8 cellular contexts compared by ENCODE assay signal in genomic region chr14:89618309-89618708, GRCh38.
DNase-seq lines count a peak whose midpoint lies in the region; ATAC-seq and TF ChIP-seq lines count a peak whose summit lies in the region.

No MANE protein-coding gene starts in this region.

- no peaks in the 10 kb centered on the region for H3K27me3 Mint-ChIP-seq in activated naive CD8-positive, alpha-beta T cell treated with anti-CD3 and anti-CD28 coated beads, Interleukin-2, amount 50 U/mL, for 24 hours

- no peaks in the 10 kb centered on the region for H3K9me3 Mint-ChIP-seq in activated naive CD8-positive, alpha-beta T cell treated with anti-CD3 and anti-CD28 coated beads, Interleukin-2, amount 50 U/mL, for 24 hours

- peaks cover 1% of the 10 kb centered on the region for H3K36me3 Mint-ChIP-seq in activated naive CD8-positive, alpha-beta T cell treated with anti-CD3 and anti-CD28 coated beads, Interleukin-2, amount 50 U/mL, for 24 hours (ENCODE audit: low read depth)

- ATAC-seq in activated naive CD8-positive, alpha-beta T cell treated with anti-CD3 and anti-CD28 coated beads, Interleukin-2, amount 50 U/mL, for 24 hours, result no peak
- ATAC-seq in GM21825 (IDR thresholded peaks at IDR 0.05; ENCODE audit: unreplicated experiment), result no peak
- no peak for ATAC-seq in GM19395 (IDR thresholded peaks at IDR 0.05; ENCODE audit: unreplicated experiment)

- peaks cover 78% of the 10 kb centered on the region for H3K4me1 Mint-ChIP-seq in activated naive CD8-positive, alpha-beta T cell treated with anti-CD3 and anti-CD28 coated beads, Interleukin-2, amount 50 U/mL, for 24 hours

- H3K4me3 Mint-ChIP-seq in activated naive CD8-positive, alpha-beta T cell treated with anti-CD3 and anti-CD28 coated beads, Interleukin-2, amount 50 U/mL, for 24 hours, result peak overlapping the region; percentile 91

- peak overlapping the region; percentile 97 for H3K27ac Mint-ChIP-seq in activated naive CD8-positive, alpha-beta T cell treated with anti-CD3 and anti-CD28 coated beads, Interleukin-2, amount 50 U/mL, for 24 hours

- DNase-seq in AG08396 (ENCODE audit: low spot score), result peak; percentile 46
- no peak for DNase-seq in HFF-Myc (ENCODE audit: extremely low read depth, low read depth)
- no peak for DNase-seq in activated naive CD8-positive, alpha-beta T cell treated with anti-CD3 and anti-CD28 coated beads, Interleukin-2, amount 50 U/mL, for 24 hours
- DNase-seq in skeletal muscle cell (ENCODE audit: low read depth), result no peak
- no peak for DNase-seq in iPS-NIHi11 (ENCODE audit: low spot score)

- TF ChIP-seq CTCF in HFF-Myc (IDR thresholded peaks at IDR 0.05; ENCODE audit: low read depth, low read length, missing control alignments), result no peak

- peak overlapping the region; percentile 71 for H3K4me3 ChIP-seq in HFF-Myc (replicated peaks; ENCODE audit: low read depth, low read length)
- H3K4me3 ChIP-seq in iPS-11a (ENCODE audit: low read depth, low read length), result peak overlapping the region; percentile 76
- peak overlapping the region; percentile 69 for H3K4me3 ChIP-seq in skeletal muscle cell (ENCODE audit: low read depth, low read length)
